Comparison of ENCODE assay signal across 8 cellular contexts in genomic region chr9:21591221-21592062, GRCh38.
DNase-seq lines count a peak whose midpoint lies in the region; ATAC-seq and TF ChIP-seq lines count a peak whose summit lies in the region.

No MANE protein-coding gene starts in this region.

- peak; percentile 71 for DNase-seq in HK-2 (ENCODE audit: unreplicated experiment)
- DNase-seq in activated CD4-positive, alpha-beta T cell treated with anti-CD3 and anti-CD28 coated beads, Interleukin-2, amount 50 U/mL, for 48 hours = peak; percentile 60 to 72
- peak; percentile 95 for DNase-seq in epithelial cell of prostate (ENCODE audit: low read depth, low spot score)
- peak; percentile 30 for DNase-seq in pons (ENCODE audit: low spot score)
- DNase-seq in NCI-H510A (lab: John Stamatoyannopoulos, UW) = no peak
- no peak for DNase-seq in D341Med (ENCODE audit: low spot score)

- peak overlapping the region; percentile 98 for H3K27ac ChIP-seq in epithelial cell of prostate

- ATAC-seq in GM18505 (IDR thresholded peaks at IDR 0.05; ENCODE audit: unreplicated experiment) (peak; percentile 84), HG02840 (IDR thresholded peaks at IDR 0.05; ENCODE audit: low FRiP score, unreplicated experiment) (no peak)

- TF ChIP-seq POLR2A in GM18505 (IDR thresholded peaks at IDR 0.05; ENCODE audit: borderline replicate concordance, extremely low read depth, insufficient read depth, insufficient read length) = no peak

Comparison
In these comparisons a context has a peak if more than half of its experiments do, and no peak if none do; other contexts are left out.
1. DNase-seq: peak in HK-2 (single experiment), activated CD4-positive, alpha-beta T cell treated with anti-CD3 and anti-CD28 coated beads, Interleukin-2, amount 50 U/mL, for 48 hours (2 of 2), epithelial cell of prostate (single experiment) and pons (single experiment); none in NCI-H510A (single experiment) and D341Med (single experiment).